ENCODE assay signal across 8 cellular contexts in genomic region chr1:150235852-150236613, GRCh38. TPM values are rescaled to one million over a fixed set of nuclear protein-coding genes. Genes with fewer than 3 reads are reported as not detected.
DNase-seq lines count a peak whose midpoint lies in the region; ATAC-seq, FAIRE-seq and TF ChIP-seq lines count a peak whose summit lies in the region.

Gene ANP32E, minus strand, starts transcription at chr1:150236112. Its CDS starts 326 bp downstream, at chr1:150235786.

- H3K9me3 ChIP-seq in pancreas (no peaks in the 10 kb centered on the region), tibial artery (no peaks in the 10 kb centered on the region)

- H3K36me3 Mint-ChIP-seq in activated naive CD8-positive, alpha-beta T cell treated with anti-CD3 and anti-CD28 coated beads, Interleukin-2, amount 50 U/mL, for 24 hours (ENCODE audit: low read depth): peaks cover 21% of the 10 kb centered on the region

- H3K36me3 ChIP-seq in pancreas (no peaks in the 10 kb centered on the region), tibial artery (no peaks in the 10 kb centered on the region)

- 0 to 1% methylated on average over 27 to 33 of the region's 33 CpGs for WGBS in pancreas, 2 donors

- peak; percentile 96 for FAIRE-seq in pancreas (lab: Jason Lieb, UNC)

- H3K4me1 ChIP-seq in pancreas (peaks cover 0 to 4% (median 3%) of the 10 kb centered on the region in 3 donors), tibial artery (peaks cover 0 to 17% (median 11%) of the 10 kb centered on the region in 4 donors)

- H3K27me3 ChIP-seq in pancreas: no peaks in the 10 kb centered on the region
- H3K27me3 ChIP-seq in tibial artery: no peaks in the 10 kb centered on the region

- intact Hi-C loops in Right ventricle myocardium superior (cut with DNase I) (loop anchor here (10.0 kb wide), 1 partner anchor 81 kb away; no protein-coding TSS in a partner anchor), pancreas (cut with DNase I) (no loop called here), tibial artery (cut with DNase I; ENCODE audit: low total_unique reads) (no loop called here)

- peak; percentile 98 for DNase-seq in NCI-H1417 treated with DMSO at 0.1 percent for 48 hours (lab: John Stamatoyannopoulos, UW)
- DNase-seq in SW480 (ENCODE audit: low spot score): peak; percentile 99
- peak; percentile 89 for DNase-seq in activated naive CD8-positive, alpha-beta T cell treated with anti-CD3 and anti-CD28 coated beads, Interleukin-2, amount 50 U/mL, for 24 hours
- DNase-seq in Right ventricle myocardium superior: peak; percentile 96
- DNase-seq in pancreas: peak; percentile 85 to 96 (median 94)
- peak; percentile 97 to 98 for DNase-seq in tibial artery

- H3K27me3 Mint-ChIP-seq in activated naive CD8-positive, alpha-beta T cell treated with anti-CD3 and anti-CD28 coated beads, Interleukin-2, amount 50 U/mL, for 24 hours: peaks cover 1% of the 10 kb centered on the region

- H3K27ac Mint-ChIP-seq in activated naive CD8-positive, alpha-beta T cell treated with anti-CD3 and anti-CD28 coated beads, Interleukin-2, amount 50 U/mL, for 24 hours: peak within 1 kb of the TSS; percentile 97

- peaks cover 26% of the 10 kb centered on the region for H3K4me1 Mint-ChIP-seq in activated naive CD8-positive, alpha-beta T cell treated with anti-CD3 and anti-CD28 coated beads, Interleukin-2, amount 50 U/mL, for 24 hours

- H3K4me3 Mint-ChIP-seq in activated naive CD8-positive, alpha-beta T cell treated with anti-CD3 and anti-CD28 coated beads, Interleukin-2, amount 50 U/mL, for 24 hours: no peak within 1 kb of the TSS

- no peak for TF ChIP-seq CTCF in GM12875 (IDR thresholded peaks at IDR 0.05; ENCODE audit: borderline replicate concordance, insufficient read depth, low read depth, low read length)
- peak in 1 of 4 donors; percentile 12 for TF ChIP-seq CTCF in pancreas (IDR thresholded peaks at IDR 0.05)
- peak; percentile 31 to 47 for TF ChIP-seq CTCF in tibial artery (IDR thresholded peaks at IDR 0.05)

- ATAC-seq in HG02798 (IDR thresholded peaks at IDR 0.05; ENCODE audit: poor library complexity, unreplicated experiment): peak; percentile 90
- peak; percentile 92 for ATAC-seq in activated naive CD8-positive, alpha-beta T cell treated with anti-CD3 and anti-CD28 coated beads, Interleukin-2, amount 50 U/mL, for 24 hours
- peak; percentile 95 for ATAC-seq in Right ventricle myocardium superior (ENCODE audit: poor library complexity)
- peak; percentile 90 to 96 (median 94) for ATAC-seq in pancreas

- no peaks in the 10 kb centered on the region for H3K9me3 Mint-ChIP-seq in activated naive CD8-positive, alpha-beta T cell treated with anti-CD3 and anti-CD28 coated beads, Interleukin-2, amount 50 U/mL, for 24 hours

- H3K27ac ChIP-seq in pancreas: peak within 1 kb of the TSS; percentile 71 to 92 (median 84)
- peak within 1 kb of the TSS; percentile 97 to 99 for H3K27ac ChIP-seq in tibial artery

- H3K4me3 ChIP-seq in GM12875 (ENCODE audit: low read depth, low read length) (peak within 1 kb of the TSS; percentile 93), pancreas (peak within 1 kb of the TSS; percentile 26 to 70 (median 54)), tibial artery (peak within 1 kb of the TSS; percentile 81 to 92)

RNA-seq across cellular contexts. Expression of gene ANP32E, which starts in this region (rescaled TPM):
- total RNA-seq in Right ventricle myocardium superior (24.9 TPM), pancreas (10 to 100 TPM in 3 of 6 donors, 1 to 10 TPM in 3; 4.8 to 10.7 (median 8.2) TPM)
- 10 to 100 TPM in 1 of 2 donors, 1 to 10 TPM in 1; 7.1 to 15.3 TPM for polyA plus RNA-seq in pancreas

Comparison
In these comparisons a context has a peak if more than half of its experiments do, and no peak if none do; other contexts are left out.
1. Peak in every context shown above with its lines: DNase-seq, ATAC-seq, H3K4me3 ChIP-seq and H3K27ac ChIP-seq.